ENCODE assay signal across 11 cellular contexts in genomic region chr18:2997429-2997828, GRCh38. TPM values are rescaled to one million over a fixed set of nuclear protein-coding genes. Genes with fewer than 3 reads are reported as not detected.
A peak's percentile ranks its signal among the peaks of the same experiment; 100 is the strongest.
DNase-seq lines count a peak whose midpoint lies in the region; ATAC-seq and TF ChIP-seq lines count a peak whose summit lies in the region.
"Had no signal": no experiment of that assay in that cellular context is flagged by ENCODE, and none has a peak within 500 bp of the region (broad histone marks: within the 10 kb centered on the region; RNA-seq: fewer than 3 reads in every experiment).

No MANE protein-coding gene starts in this region.

- H3K4me1 ChIP-seq in colonic mucosa (peaks cover 8% of the 10 kb centered on the region), prostate gland (replicated peaks) (peaks cover 8% of the 10 kb centered on the region), ovary (ENCODE audit: insufficient read depth) (peaks cover 8% of the 10 kb centered on the region)

- H3K9me3 ChIP-seq in colonic mucosa, result no peaks in the 10 kb centered on the region
- H3K9me3 ChIP-seq in prostate gland, result no peaks in the 10 kb centered on the region
- H3K9me3 ChIP-seq in ovary, result no peaks in the 10 kb centered on the region

- no peak for ATAC-seq in GM21526 (IDR thresholded peaks at IDR 0.05; ENCODE audit: low FRiP score, unreplicated experiment)

- peak; percentile 48 for DNase-seq in NCI-H69 (lab: John Stamatoyannopoulos, UW)
- DNase-seq in colonic mucosa, result no peak
- DNase-seq in prostate gland (ENCODE audit: low spot score), result no peak
- no peak for DNase-seq in iPS-NIHi7 (ENCODE audit: extremely low spot score)
- no peak for DNase-seq in RPMI8226
- DNase-seq in ovary, result no peak
- DNase-seq: activated CD4-positive, alpha-beta T cell treated with anti-CD3 and anti-CD28 coated beads for 48 hours; NCI-H446 had no signal

- TF ChIP-seq CTCF in C4-2B (conservative IDR thresholded peaks at IDR 0.05) (no peak), colonic mucosa (IDR thresholded peaks at IDR 0.05) (no peak), prostate gland (IDR thresholded peaks at IDR 0.05) (no peak), ovary (IDR thresholded peaks at IDR 0.05) (no peak)

- intact Hi-C loops in colonic mucosa (cut with DNase I) (no loop called here), prostate gland (cut with DNase I) (loop anchor here (5.0 kb wide), 1 partner anchor 250 kb away; the partner anchor contains the start of gene MYL12A), ovary (cut with DNase I) (no loop called here)

- TF ChIP-seq EP300 in ovary (IDR thresholded peaks at IDR 0.05), result no peak

- H3K27me3 ChIP-seq in colonic mucosa (no peaks in the 10 kb centered on the region), prostate gland (replicated peaks; ENCODE audit: insufficient read depth) (no peaks in the 10 kb centered on the region), ovary (no peaks in the 10 kb centered on the region)
- H3K27me3 ChIP-seq: neural progenitor cell had no signal

- H3K27ac ChIP-seq in C4-2B, result peak overlapping the region; percentile 82
- H3K27ac ChIP-seq in colonic mucosa, result peak overlapping the region; percentile 9
- H3K27ac ChIP-seq in prostate gland, result peak overlapping the region; percentile 72 to 76
- H3K27ac ChIP-seq in ovary, result no peak overlapping the region
- H3K27ac ChIP-seq: neural progenitor cell had no signal

- no peak overlapping the region for H3K4me3 ChIP-seq in colonic mucosa
- no peak overlapping the region for H3K4me3 ChIP-seq in prostate gland
- no peak overlapping the region for H3K4me3 ChIP-seq in ovary
- H3K4me3 ChIP-seq: neural progenitor cell had no signal

- TF ChIP-seq POLR2A in prostate gland (IDR thresholded peaks at IDR 0.05) (no peak), ovary (IDR thresholded peaks at IDR 0.05) (no peak)

- no peaks in the 10 kb centered on the region for H3K36me3 ChIP-seq in colonic mucosa
- H3K36me3 ChIP-seq in prostate gland, result no peaks in the 10 kb centered on the region
- H3K36me3 ChIP-seq in ovary, result no peaks in the 10 kb centered on the region

- H3K9ac ChIP-seq in colonic mucosa (ENCODE audit: low read depth in 2 of 2, low read length in 2 of 2), result no peak overlapping the region
- H3K9ac ChIP-seq: neural progenitor cell had no signal

RNA-seq across cellular contexts. Expression of gene LPIN2, which starts 15.5 kb away (rescaled TPM):
- total RNA-seq in colonic mucosa (10 to 100 TPM; 23.6 to 59.0 TPM), prostate gland (100 to 1,000 TPM in 1 of 2 donors, 10 to 100 TPM in 1; 19.5 to 120 TPM), ovary (10 to 100 TPM; 21.3 to 30.4 (median 26.4) TPM)
- polyA plus RNA-seq in ovary, result 10 to 100 TPM; 13.4 to 44.7 TPM

Comparison
In these comparisons a context has a peak if more than half of its experiments do, and no peak if none do; other contexts are left out.
1. H3K27ac ChIP-seq: peak in C4-2B (single experiment), colonic mucosa (single experiment) and prostate gland (2 of 2); none in ovary (0 of 2).